14 cellular contexts compared by ENCODE assay signal in genomic region chr2:208285853-208286252, GRCh38.
"Had no signal": no experiment of that assay in that cellular context is flagged by ENCODE, and none has a peak within 500 bp of the region (broad histone marks: within the 10 kb centered on the region; RNA-seq: fewer than 3 reads in every experiment).

No MANE protein-coding gene starts in this region.

- H3K4me3 Mint-ChIP-seq: activated naive CD8-positive, alpha-beta T cell; activated T-cell treated with anti-CD3 and anti-CD28 coated beads, Interleukin-2, amount 50 U/mL, for 4 hours; stimulated activated naive CD8-positive, alpha-beta T cell treated with anti-CD3 and anti-CD28 coated beads, Interleukin-15, amount 100 ng/mL, for 72 hours had no signal

- H3K4me3 ChIP-seq: breast epithelium, esophagus muscularis mucosa, heart left ventricle, thoracic aorta had no signal

- H3K27me3 ChIP-seq: breast epithelium, esophagus muscularis mucosa, heart left ventricle had no signal

- H3K27me3 Mint-ChIP-seq: activated naive CD8-positive, alpha-beta T cell; stimulated activated naive CD8-positive, alpha-beta T cell treated with anti-CD3 and anti-CD28 coated beads, Interleukin-15, amount 100 ng/mL, for 72 hours had no signal

- H3K4me1 ChIP-seq: breast epithelium had no signal

- FAIRE-seq: islet of Langerhans had no signal

- H3K27ac Mint-ChIP-seq: activated naive CD8-positive, alpha-beta T cell; stimulated activated naive CD8-positive, alpha-beta T cell treated with anti-CD3 and anti-CD28 coated beads, Interleukin-15, amount 100 ng/mL, for 72 hours had no signal

- H3K9me3 ChIP-seq: thoracic aorta had no signal

- H3K27ac ChIP-seq: breast epithelium, heart left ventricle, thoracic aorta had no signal

- DNase-seq: activated CD4-positive, alpha-beta T cell treated with anti-CD3 and anti-CD28 coated beads, Interleukin-2, amount 50 U/mL, for 4 hours; activated effector memory CD4-positive, alpha-beta T cell treated with anti-CD3 and anti-CD28 coated beads, Interleukin-2, amount 50 U/mL, for 16 hours; activated T-cell treated with anti-CD3 and anti-CD28 coated beads, Interleukin-2, amount 50 U/mL, for 4 hours; anterior cingulate cortex; heart left ventricle; stimulated activated CD4-positive, alpha-beta T cell treated with anti-CD3 and anti-CD28 coated beads, Interleukin-4, amount 100 ng/mL, for 4 hours; stimulated activated naive CD8-positive, alpha-beta T cell treated with anti-CD3 and anti-CD28 coated beads, Interleukin-15, amount 100 ng/mL, for 72 hours had no signal

- ATAC-seq: activated CD4-positive, CD25-positive, alpha-beta regulatory T cell treated with anti-CD3 and anti-CD28 coated beads, Interleukin-2, amount 50 U/mL, for 24 hours; activated T-cell treated with anti-CD3 and anti-CD28 coated beads, Interleukin-2, amount 50 U/mL, for 4 hours; heart left ventricle; left lobe of liver; stimulated activated naive CD8-positive, alpha-beta T cell treated with anti-CD3 and anti-CD28 coated beads, Interleukin-15, amount 100 ng/mL, for 72 hours had no signal
